8 cellular contexts compared by ENCODE assay signal in genomic region chrX:103831803-103832544, GRCh38. TPM values are rescaled to one million over a fixed set of nuclear protein-coding genes. Genes with fewer than 3 reads are reported as not detected.
DNase-seq lines count a peak whose midpoint lies in the region; ATAC-seq and TF ChIP-seq lines count a peak whose summit lies in the region.

TSS of gene RAB9B (minus strand) at chrX:103832257. CDS start at chrX:103825784, 6,473 bp downstream.

- DNase-seq in GM12865 (ENCODE audit: low read depth) (no peak), NCI-H146 (lab: John Stamatoyannopoulos, UW) (peak; percentile 79), dermis blood vessel endothelial cell (peak; percentile 11), lower leg skin (ENCODE audit: low spot score in 2 of 2) (peak; percentile 20 to 88), OCI-M2 (lab: John Stamatoyannopoulos, UW; ENCODE audit: unreplicated experiment) (no peak)
- peak; percentile 5 for DNase-seq in activated CD4-positive, alpha-beta T cell treated with anti-CD3 and anti-CD28 coated beads, Interleukin-2, amount 10 ng/mL, durations not matched to agents 7 days and 5 days
- peak in 2 of 3 experiments; percentile 11 to 12 for DNase-seq in stimulated activated CD4-positive, alpha-beta T cell treated with anti-CD3 and anti-CD28 coated beads, TNF-alpha, amount 100 ng/mL, for 24 hours (ENCODE audit: low read depth in 3 of 3)

- peaks cover 3% of the 10 kb centered on the region for H3K4me1 Mint-ChIP-seq in activated CD4-positive, alpha-beta T cell treated with anti-CD3 and anti-CD28 coated beads, Interleukin-2, amount 10 ng/mL, durations not matched to agents 7 days and 5 days

- ATAC-seq in HG02588 (IDR thresholded peaks at IDR 0.05; ENCODE audit: unreplicated experiment) = peak; percentile 92

- POLR2A ChIA-PET in activated CD4-positive, alpha-beta T cell treated with anti-CD3 and anti-CD28 coated beads, Interleukin-2, amount 10 ng/mL, durations not matched to agents 7 days and 5 days (lab: Charles Lee) = no interaction called here

- no peaks in the 10 kb centered on the region for H3K36me3 Mint-ChIP-seq in activated CD4-positive, alpha-beta T cell treated with anti-CD3 and anti-CD28 coated beads, Interleukin-2, amount 10 ng/mL, durations not matched to agents 7 days and 5 days (ENCODE audit: low read depth)

- peaks cover 8% of the 10 kb centered on the region for H3K27me3 Mint-ChIP-seq in activated CD4-positive, alpha-beta T cell treated with anti-CD3 and anti-CD28 coated beads, Interleukin-2, amount 10 ng/mL, durations not matched to agents 7 days and 5 days

- intact Hi-C loops in lower leg skin (cut with DNase I; ENCODE audit: low total_unique reads) = no loop called here

- CTCF ChIA-PET in activated CD4-positive, alpha-beta T cell treated with anti-CD3 and anti-CD28 coated beads, Interleukin-2, amount 10 ng/mL, durations not matched to agents 7 days and 5 days (lab: Charles Lee) = interaction anchor here (0.5 to 1.1 kb wide), 3 partner anchors 12 to 324 kb away, joined by 3 read pairs; no protein-coding TSS in a partner anchor

- no peaks in the 10 kb centered on the region for H3K9me3 Mint-ChIP-seq in activated CD4-positive, alpha-beta T cell treated with anti-CD3 and anti-CD28 coated beads, Interleukin-2, amount 10 ng/mL, durations not matched to agents 7 days and 5 days

- TF ChIP-seq CTCF in GM12865 (IDR thresholded peaks at IDR 0.05; ENCODE audit: insufficient read depth, low read depth, low read length, missing control alignments) (no peak), lower leg skin (IDR thresholded peaks at IDR 0.05) (no peak)

- H3K27ac Mint-ChIP-seq in activated CD4-positive, alpha-beta T cell treated with anti-CD3 and anti-CD28 coated beads, Interleukin-2, amount 10 ng/mL, durations not matched to agents 7 days and 5 days = no peak within 1 kb of the TSS

- H3K4me3 ChIP-seq in GM12865 (ENCODE audit: low read depth, low read length) (peak within 1 kb of the TSS; percentile 68), lower leg skin (ENCODE audit: low read depth, poor library complexity, severe bottlenecking) (peak within 1 kb of the TSS; percentile 40)

- WGBS in lower leg skin, 2 donors = 1 to 13% methylated on average over 21 to 32 of the region's 54 CpGs

- TF ChIP-seq POLR2A in lower leg skin (IDR thresholded peaks at IDR 0.05) = no peak

- H3K4me3 Mint-ChIP-seq in activated CD4-positive, alpha-beta T cell treated with anti-CD3 and anti-CD28 coated beads, Interleukin-2, amount 10 ng/mL, durations not matched to agents 7 days and 5 days = peak within 1 kb of the TSS; percentile 73

RNA-seq across cellular contexts. Expression of gene RAB9B, which starts in this region (rescaled TPM):
- total RNA-seq in activated CD4-positive, alpha-beta T cell treated with anti-CD3 and anti-CD28 coated beads, Interleukin-2, amount 10 ng/mL, durations not matched to agents 7 days and 5 days = under 1 TPM; 0.40 to 0.48 TPM
- 0.56 and 0.68 TPM in 2 replicates for total RNA-seq in dermis blood vessel endothelial cell
- under 1 TPM; 0.11 to 0.55 (median 0.32) TPM for total RNA-seq in lower leg skin

Comparison
In these comparisons a context has a peak if more than half of its experiments do, and no peak if none do; other contexts are left out.
1. Peak in DNase-seq in activated CD4-positive, alpha-beta T cell treated with anti-CD3 and anti-CD28 coated beads, Interleukin-2, amount 10 ng/mL, durations not matched to agents 7 days and 5 days; RNA of the gene not detected or under 1 TPM.
2. Peak in DNase-seq in dermis blood vessel endothelial cell; RNA of the gene not detected or under 1 TPM.
3. Peak in DNase-seq and H3K4me3 ChIP-seq in lower leg skin; RNA of the gene not detected or under 1 TPM.
4. DNase-seq: peak in NCI-H146 (single experiment) and stimulated activated CD4-positive, alpha-beta T cell treated with anti-CD3 and anti-CD28 coated beads, TNF-alpha, amount 100 ng/mL, for 24 hours (2 of 3); none in GM12865 (single experiment) and OCI-M2 (single experiment).